1 cellular context compared by ENCODE assay signal in the genomic region with DNA sequence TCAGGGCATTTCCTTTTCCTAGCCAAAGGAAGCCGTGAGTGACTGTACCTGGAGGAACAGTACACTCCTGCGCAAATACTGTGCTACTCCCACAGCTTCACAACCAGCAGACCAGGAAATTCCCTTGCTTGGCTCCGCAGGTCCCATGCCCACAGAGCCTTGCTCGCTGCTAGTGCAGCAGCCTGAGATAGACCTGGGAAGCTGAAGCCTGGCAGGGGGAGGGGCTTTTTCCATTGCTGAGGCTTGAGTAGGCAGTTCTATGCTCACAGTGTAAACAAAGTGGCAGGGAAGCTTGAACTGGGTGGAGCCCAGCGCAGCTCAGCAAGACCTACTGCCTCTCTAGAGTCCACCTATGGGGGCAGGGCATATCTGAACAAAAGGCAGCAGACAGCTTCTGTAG.
TF ChIP-seq lines count a peak whose summit lies in the region.

No MANE protein-coding gene starts in this region.

TF ChIP-seq in SK-N-SH, 30 proteins besides CTCF, POLR2A, EP300 and RAD21 (continued from another document):
- TF ChIP-seq FOXJ3 (CRISPR knock-in tag; IDR thresholded peaks at IDR 0.05): no peak
- TF ChIP-seq FOXM1 (IDR thresholded peaks at IDR 0.05; ENCODE audit: low read depth): no peak
- no peak for TF ChIP-seq USF1 (IDR thresholded peaks at IDR 0.05; ENCODE audit: borderline replicate concordance, low read depth)
- TF ChIP-seq TCF12 (IDR thresholded peaks at IDR 0.05): no peak
